In the genomic region with DNA sequence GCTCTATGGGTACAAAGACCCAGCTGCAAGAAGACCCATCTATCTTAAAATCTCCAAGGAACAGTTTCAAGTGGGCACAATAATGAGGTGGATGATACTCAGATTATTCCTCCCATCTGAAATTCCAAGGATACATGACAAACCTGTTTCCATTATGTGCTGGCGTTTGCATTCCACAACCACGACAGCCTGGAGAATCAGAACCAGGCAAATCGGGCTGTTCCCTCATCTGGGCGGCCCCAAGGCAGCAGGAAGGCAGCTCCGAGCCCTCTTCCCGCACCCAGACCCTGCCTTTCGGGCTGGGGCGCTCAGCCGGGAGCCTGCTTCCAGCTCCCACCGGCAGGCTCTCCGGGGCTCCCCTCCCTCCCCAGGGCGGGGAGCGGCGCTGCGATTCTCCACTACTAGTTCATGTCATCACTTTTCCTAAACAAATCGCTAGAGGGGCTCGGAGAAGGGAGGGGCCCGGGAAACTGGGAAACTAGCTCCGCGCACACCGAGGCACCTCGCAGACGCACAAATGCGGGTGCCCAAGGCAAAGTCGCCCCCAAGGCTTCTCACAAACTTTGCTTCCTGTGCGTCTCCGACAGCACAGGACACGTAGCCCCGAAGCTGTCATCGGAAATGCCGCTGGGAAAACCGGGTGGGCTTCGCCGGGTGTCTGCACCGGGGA, we compare ENCODE assay signal across 8 cellular contexts. TPM values are rescaled to one million over a fixed set of nuclear protein-coding genes. Genes with fewer than 3 reads are reported as not detected.
DNase-seq lines count a peak whose midpoint lies in the region; ATAC-seq, FAIRE-seq and TF ChIP-seq lines count a peak whose summit lies in the region.

TSS of gene MGLL (minus strand) at position 350 of the 670 bp plus-strand sequence. CDS start at position 153, 197 bp downstream.

- 0% methylated on average over 6 of the region's 35 CpGs for WGBS in A549 (ENCODE audit: missing lambda C conversion rate)
- 1 to 2% (median 2%) methylated on average over 20 to 35 of the region's 35 CpGs for WGBS in heart left ventricle, 4 donors
- 1% methylated on average over 35 of the region's 35 CpGs for WGBS in ovary, 3 donors

- POLR2A ChIA-PET in A549 (lab: Yijun Ruan, JAX): interaction anchor here (1.0 to 1.3 kb wide), 2 partner anchors 31 to 75 kb away, joined by 3 read pairs; no protein-coding TSS in a partner anchor
- POLR2A ChIA-PET in activated naive CD8-positive, alpha-beta T cell treated with anti-CD3 and anti-CD28 coated beads, Interleukin-2, amount 10 ng/mL, durations not matched to agents 7 days and 5 days (lab: Charles Lee): interaction anchor here (1.0 kb wide), 1 partner anchor 31 kb away, joined by 3 read pairs; no protein-coding TSS in a partner anchor

- TF ChIP-seq POLR2A in A549 (IDR thresholded peaks at IDR 0.05; ENCODE audit: low read length) (no peak), heart left ventricle (IDR thresholded peaks at IDR 0.05) (no peak), ovary (IDR thresholded peaks at IDR 0.05) (no peak)

- peaks cover 16% of the 10 kb centered on the region for H3K4me1 Mint-ChIP-seq in activated naive CD8-positive, alpha-beta T cell treated with anti-CD3 and anti-CD28 coated beads, Interleukin-2, amount 10 ng/mL, durations not matched to agents 7 days and 5 days

- H3K36me3 Mint-ChIP-seq in activated naive CD8-positive, alpha-beta T cell treated with anti-CD3 and anti-CD28 coated beads, Interleukin-2, amount 10 ng/mL, durations not matched to agents 7 days and 5 days: no peaks in the 10 kb centered on the region

- H3K27ac Mint-ChIP-seq in activated naive CD8-positive, alpha-beta T cell treated with anti-CD3 and anti-CD28 coated beads, Interleukin-2, amount 10 ng/mL, durations not matched to agents 7 days and 5 days: peak within 1 kb of the TSS; percentile 43

- TF ChIP-seq CTCF in A549 (IDR thresholded peaks at IDR 0.05) (no peak), GM13977 (IDR thresholded peaks at IDR 0.05; ENCODE audit: extremely low read depth, insufficient read depth, missing control alignments) (no peak), heart left ventricle (IDR thresholded peaks at IDR 0.05) (peak in 3 of 12 donors; percentile 6 to 10 (median 7)), ovary (IDR thresholded peaks at IDR 0.05) (no peak)

- CTCF ChIA-PET in A549 (lab: Yijun Ruan, JAX): interaction anchor here (0.5 to 2.1 kb wide), 8 partner anchors 31 to 167 kb away, joined by 3 to 7 read pairs (median 4); no protein-coding TSS in a partner anchor

- in situ Hi-C loops in GM13977 (cut with MboI; ENCODE audit: low pct_unique_long_range_greater_than_20kb, low sequenced_read_pairs, unreplicated experiment): no loop called here

- no peak for TF ChIP-seq EP300 in A549 (IDR thresholded peaks at IDR 0.05)
- TF ChIP-seq EP300 in ovary (IDR thresholded peaks at IDR 0.05): no peak

- DNase-seq in A549 (ENCODE audit: low read depth in 1 of 2, low spot score in 1 of 2) (peak in 1 of 2 experiments; percentile 43), GM13977 (ENCODE audit: low spot score) (peak; percentile 48), heart left ventricle (peak; percentile 55 to 80 (median 60)), ovary (peak in 2 of 5 donors; percentile 32 to 42), middle frontal gyrus (ENCODE audit: extremely low spot score, low spot score) (no peak)
- DNase-seq in Jurkat, Clone E6-1 (ENCODE audit: low read depth, low spot score): no peak
- no peak for DNase-seq in activated naive CD8-positive, alpha-beta T cell treated with anti-CD3 and anti-CD28 coated beads, Interleukin-2, amount 10 ng/mL, durations not matched to agents 7 days and 5 days

- peaks cover 70% of the 10 kb centered on the region for H3K27me3 Mint-ChIP-seq in activated naive CD8-positive, alpha-beta T cell treated with anti-CD3 and anti-CD28 coated beads, Interleukin-2, amount 10 ng/mL, durations not matched to agents 7 days and 5 days

- peaks cover 48% of the 10 kb centered on the region for H3K4me1 ChIP-seq in A549
- H3K4me1 ChIP-seq in heart left ventricle: peaks cover 1 to 52% (median 34%) of the 10 kb centered on the region in 12 donors
- H3K4me1 ChIP-seq in ovary (ENCODE audit: insufficient read depth): no peaks in the 10 kb centered on the region

- no peaks in the 10 kb centered on the region for H3K9me3 Mint-ChIP-seq in activated naive CD8-positive, alpha-beta T cell treated with anti-CD3 and anti-CD28 coated beads, Interleukin-2, amount 10 ng/mL, durations not matched to agents 7 days and 5 days

- H3K27me3 ChIP-seq in heart left ventricle (no peaks in the 10 kb centered on the region), ovary (no peaks in the 10 kb centered on the region)

- peak within 1 kb of the TSS; percentile 76 to 95 for H3K27ac ChIP-seq in A549
- peak within 1 kb of the TSS; percentile 75 to 97 (median 92) for H3K27ac ChIP-seq in heart left ventricle
- no peak within 1 kb of the TSS for H3K27ac ChIP-seq in ovary

- peaks cover 5% of the 10 kb centered on the region; the same call in 1 of the 3 replicates for H3K9me3 ChIP-seq in A549
- peaks cover 0 to 5% (median 0%) of the 10 kb centered on the region in 12 donors for H3K9me3 ChIP-seq in heart left ventricle
- no peaks in the 10 kb centered on the region for H3K9me3 ChIP-seq in ovary

- FAIRE-seq in A549 (lab: Jason Lieb, UNC): no peak

- H3K4me3 ChIP-seq in A549 (peak within 1 kb of the TSS; percentile 76), heart left ventricle (peak within 1 kb of the TSS; percentile 67 to 99 (median 86)), ovary (peak within 1 kb of the TSS; percentile 41)
- peak within 1 kb of the TSS; percentile 56 for H3K4me3 ChIP-seq in Jurkat, Clone E6-1 (ENCODE audit: low read length)

- H3K36me3 ChIP-seq in heart left ventricle (peaks cover 0 to 32% (median 14%) of the 10 kb centered on the region in 9 donors), ovary (no peaks in the 10 kb centered on the region)

- peak; percentile 51 to 75 for ATAC-seq in A549
- peak; percentile 43 for ATAC-seq in activated naive CD8-positive, alpha-beta T cell treated with anti-CD3 and anti-CD28 coated beads, Interleukin-2, amount 10 ng/mL, durations not matched to agents 7 days and 5 days (ENCODE audit: low read depth)
- peak; percentile 20 to 53 (median 36) for ATAC-seq in heart left ventricle
- ATAC-seq in HG03378 (IDR thresholded peaks at IDR 0.05; ENCODE audit: unreplicated experiment): no peak

- intact Hi-C loops in heart left ventricle (cut with DNase I) (loop anchor here in 9 of 10 donors (2.0 to 10.0 kb wide), 11 partner anchors 34 to 248 kb away; partner anchors contain the start of genes ABTB1 (in 2 of the 9) and TPRA1 (in 1 of the 9)), ovary (cut with DNase I) (loop anchor here in 1 of 4 donors (5.0 to 10.0 kb wide), 2 partner anchors 68 to 125 kb away; no protein-coding TSS in a partner anchor)

- peak within 1 kb of the TSS; percentile 85 for H3K4me2 ChIP-seq in A549

- 0 out of 5 replicates have a peak, but pooled peaks of 1 of the 2 experiments have one; percentile 11 for TF ChIP-seq RAD21 in A549 (conservative IDR thresholded peaks at IDR 0.05 in 1 of 2, IDR thresholded peaks at IDR 0.05 in 1 of 2)

- peak within 1 kb of the TSS; percentile 89 for H3K4me3 Mint-ChIP-seq in activated naive CD8-positive, alpha-beta T cell treated with anti-CD3 and anti-CD28 coated beads, Interleukin-2, amount 10 ng/mL, durations not matched to agents 7 days and 5 days

TF ChIP-seq in A549, 52 proteins besides CTCF, POLR2A, EP300 and RAD21:
- TF ChIP-seq, protein P1, sequence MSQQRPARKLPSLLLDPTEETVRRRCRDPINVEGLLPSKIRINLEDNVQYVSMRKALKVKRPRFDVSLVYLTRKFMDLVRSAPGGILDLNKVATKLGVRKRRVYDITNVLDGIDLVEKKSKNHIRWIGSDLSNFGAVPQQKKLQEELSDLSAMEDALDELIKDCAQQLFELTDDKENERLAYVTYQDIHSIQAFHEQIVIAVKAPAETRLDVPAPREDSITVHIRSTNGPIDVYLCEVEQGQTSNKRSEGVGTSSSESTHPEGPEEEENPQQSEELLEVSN (IDR thresholded peaks at IDR 0.05; ENCODE audit: borderline replicate concordance, low read depth): 0 out of 2 replicates have a peak, but pooled peaks have one; percentile 17
- TF ChIP-seq JUN (IDR thresholded peaks at IDR 0.05) (peak in 1 of 2 experiments; percentile 20; a peak in 1 of 5 replicates), NR3C1 (IDR thresholded peaks at IDR 0.05) (no peak)
TF ChIP-seq in A549: peak in this region for 2.

RNA-seq across cellular contexts. Expression of gene MGLL, which starts in this region (rescaled TPM):
- 38.5 and 40.2 TPM in 2 replicates for polyA plus RNA-seq in A549 (2011; rRNA removed)
- 22.0 and 29.9 TPM in 2 replicates for polyA plus RNA-seq in A549 (2012; cell fraction: cytosol; rRNA removed)
- 21.1 and 25.0 TPM in 2 replicates for polyA plus RNA-seq in A549 (2012; cell fraction: nucleus; rRNA removed)
- polyA plus RNA-seq in A549 (2017; fragmentation: RNase III; extraction: RNeasy Plus Mini Kit Qiagen cat#74134 plus additional on column Dnase treatment): 32.6 to 41.5 TPM (median 34.5 TPM) in 3 replicates
- polyA minus RNA-seq in A549 (2011; rRNA and poly(A)+ RNA removed): 41.6 and 58.3 TPM in 2 replicates
- 12.3 TPM for polyA plus RNA-seq in Jurkat, Clone E6-1 (2012; ENCODE audit: insufficient read depth, insufficient read length)
- 1 to 10 TPM; 2.1 to 3.6 TPM for total RNA-seq in activated naive CD8-positive, alpha-beta T cell treated with anti-CD3 and anti-CD28 coated beads, Interleukin-2, amount 10 ng/mL, durations not matched to agents 7 days and 5 days
- 100 to 1,000 TPM in 1 of 9 donors, 10 to 100 TPM in 8; 41.8 to 119 (median 78.9) TPM for total RNA-seq in heart left ventricle
- 10 to 100 TPM; 38.5 to 90.7 TPM for polyA plus RNA-seq in heart left ventricle
- total RNA-seq in ovary: 10 to 100 TPM in 4 of 7 donors, 1 to 10 TPM in 3; 4.5 to 22.4 (median 13.3) TPM
- polyA plus RNA-seq in ovary: 10 to 100 TPM in 1 of 2 donors, 1 to 10 TPM in 1; 6.7 to 14.0 TPM

Comparison
In these comparisons a context has a peak if more than half of its experiments do, and no peak if none do; other contexts are left out.
1. DNase-seq: peak in GM13977 (single experiment) and heart left ventricle (5 of 5); none in Jurkat, Clone E6-1 (single experiment), activated naive CD8-positive, alpha-beta T cell treated with anti-CD3 and anti-CD28 coated beads, Interleukin-2, amount 10 ng/mL, durations not matched to agents 7 days and 5 days (single experiment) and middle frontal gyrus (single experiment).
2. H3K27ac ChIP-seq: peak in A549 (2 of 2) and heart left ventricle (12 of 12); none in ovary (0 of 2).
3. Peak in every context shown above with its lines, with median percentiles within 50 percentile points of each other: H3K4me3 ChIP-seq.